Comparison of ENCODE assay signal across 1 cellular context in the genomic region with DNA sequence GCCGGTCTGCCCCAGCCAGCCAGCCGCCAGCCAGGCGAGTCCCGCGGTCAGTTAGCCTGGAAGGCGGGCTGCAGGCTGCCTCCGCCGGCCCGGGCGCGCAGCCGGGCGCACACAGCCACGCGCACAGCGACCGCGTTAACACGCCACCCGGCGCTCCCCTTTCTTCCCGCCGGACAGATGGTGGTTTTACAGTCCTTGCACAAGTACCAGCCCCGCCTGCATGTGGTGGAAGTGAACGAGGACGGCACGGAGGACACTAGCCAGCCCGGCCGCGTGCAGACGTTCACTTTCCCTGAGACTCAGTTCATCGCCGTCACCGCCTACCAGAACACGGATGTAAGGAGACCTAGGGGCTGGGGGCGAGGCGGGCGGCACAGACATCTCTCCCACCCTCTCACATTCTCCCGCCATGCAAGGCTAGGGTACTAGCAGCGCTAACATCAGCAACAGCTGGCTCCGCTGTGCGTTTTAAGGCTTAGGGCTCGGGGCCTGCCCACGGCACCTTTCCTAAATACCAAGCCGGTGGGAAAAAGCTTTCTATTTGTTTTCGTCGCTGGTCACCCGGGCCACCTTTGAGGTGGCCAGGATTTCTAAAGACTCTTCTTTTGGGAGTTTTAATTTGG.
TF ChIP-seq lines count a peak whose summit lies in the region.

No MANE protein-coding gene starts in this region.

TF ChIP-seq in HepG2, 621 proteins besides CTCF, POLR2A, EP300 and RAD21 (continued from another document and continues in another):
- TF ChIP-seq ATF7-NPFF (CRISPR knock-in tag; IDR thresholded peaks at IDR 0.05; ENCODE audit: low read depth) (peak; percentile 80), GPN1 (CRISPR knock-in tag; IDR thresholded peaks at IDR 0.05; ENCODE audit: borderline replicate concordance) (no peak), HDAC2 (CRISPR knock-in tag; IDR thresholded peaks at IDR 0.05) (no peak), SYNCRIP (IDR thresholded peaks at IDR 0.05; ENCODE audit: insufficient read depth, low read depth, low read length) (no peak), SAP130 (CRISPR knock-in tag; IDR thresholded peaks at IDR 0.05; ENCODE audit: low read depth) (no peak), ZNF337 (CRISPR knock-in tag; IDR thresholded peaks at IDR 0.05; ENCODE audit: borderline replicate concordance, low read depth) (no peak), NAIF1 (CRISPR knock-in tag; IDR thresholded peaks at IDR 0.05; ENCODE audit: borderline replicate concordance) (no peak), WIZ (CRISPR knock-in tag; IDR thresholded peaks at IDR 0.05) (no peak), ZNF75D (CRISPR knock-in tag; IDR thresholded peaks at IDR 0.05; ENCODE audit: borderline replicate concordance) (no peak), SP2 (CRISPR knock-in tag; IDR thresholded peaks at IDR 0.05) (no peak), HOXD1 (CRISPR knock-in tag; IDR thresholded peaks at IDR 0.05) (no peak), ETV5 (CRISPR knock-in tag; IDR thresholded peaks at IDR 0.05; ENCODE audit: borderline replicate concordance) (no peak), MTA1 (CRISPR knock-in tag; IDR thresholded peaks at IDR 0.05; ENCODE audit: borderline replicate concordance) (peak; percentile 68; the same call in 1 of the 2 replicates), ZFYVE20 (CRISPR knock-in tag; IDR thresholded peaks at IDR 0.05; ENCODE audit: borderline replicate concordance, low read depth) (no peak), ZEB1 (IDR thresholded peaks at IDR 0.05; ENCODE audit: insufficient replicate concordance, low read depth) (no peak), ARNTL (CRISPR knock-in tag; IDR thresholded peaks at IDR 0.05) (no peak), ZNF703 (CRISPR knock-in tag; IDR thresholded peaks at IDR 0.05; ENCODE audit: borderline replicate concordance) (no peak), GABPA (IDR thresholded peaks at IDR 0.05; ENCODE audit: low read depth, low read length) (no peak), GABPA (CRISPR knock-in tag; IDR thresholded peaks at IDR 0.05; ENCODE audit: low read depth) (no peak), ZNF780A (CRISPR knock-in tag; IDR thresholded peaks at IDR 0.05) (no peak), FIP1L1 (IDR thresholded peaks at IDR 0.05; ENCODE audit: borderline replicate concordance, insufficient read depth, low read depth, low read length) (no peak), BHLHE40 (IDR thresholded peaks at IDR 0.05; ENCODE audit: low read length) (no peak), ZNF180 (CRISPR knock-in tag; IDR thresholded peaks at IDR 0.05; ENCODE audit: borderline replicate concordance, low read depth) (no peak), ZNF83 (CRISPR knock-in tag; IDR thresholded peaks at IDR 0.05; ENCODE audit: borderline replicate concordance) (no peak), ZNF557 (CRISPR knock-in tag; IDR thresholded peaks at IDR 0.05) (no peak), SOX13 (IDR thresholded peaks at IDR 0.05) (no peak), SOX13 (CRISPR knock-in tag; conservative IDR thresholded peaks at IDR 0.05 in 1 of 2, IDR thresholded peaks at IDR 0.05 in 1 of 2) (no peak), HNRNPL (IDR thresholded peaks at IDR 0.05; ENCODE audit: low read depth, low read length) (no peak), ARNT2 (CRISPR knock-in tag; IDR thresholded peaks at IDR 0.05; ENCODE audit: low read depth) (0 out of 2 replicates have a peak, but pooled peaks have one; percentile 40), KAT2B (IDR thresholded peaks at IDR 0.05; ENCODE audit: borderline replicate concordance, low read depth, low read length) (no peak), ZFP1 (CRISPR knock-in tag; IDR thresholded peaks at IDR 0.05) (no peak), MIXL1 (CRISPR knock-in tag; IDR thresholded peaks at IDR 0.05) (no peak), ZNF709 (CRISPR knock-in tag; IDR thresholded peaks at IDR 0.05) (no peak), ZNF3 (CRISPR knock-in tag; IDR thresholded peaks at IDR 0.05) (no peak), ZNF326 (CRISPR knock-in tag; IDR thresholded peaks at IDR 0.05; ENCODE audit: borderline replicate concordance) (no peak)
- TF ChIP-seq, protein P1, sequence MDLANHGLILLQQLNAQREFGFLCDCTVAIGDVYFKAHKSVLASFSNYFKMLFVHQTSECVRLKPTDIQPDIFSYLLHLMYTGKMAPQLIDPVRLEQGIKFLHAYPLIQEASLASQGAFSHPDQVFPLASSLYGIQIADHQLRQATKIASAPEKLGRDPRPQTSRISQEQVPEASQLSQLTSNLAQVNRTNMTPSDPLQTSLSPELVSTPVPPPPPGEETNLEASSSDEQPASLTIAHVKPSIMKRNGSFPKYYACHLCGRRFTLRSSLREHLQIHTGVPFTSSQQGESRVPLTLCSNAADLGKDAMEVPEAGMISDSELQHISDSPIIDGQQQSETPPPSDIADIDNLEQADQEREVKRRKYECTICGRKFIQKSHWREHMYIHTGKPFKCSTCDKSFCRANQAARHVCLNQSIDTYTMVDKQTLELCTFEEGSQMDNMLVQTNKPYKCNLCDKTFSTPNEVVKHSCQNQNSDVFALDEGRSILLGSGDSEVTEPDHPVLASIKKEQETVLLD (CRISPR knock-in tag; IDR thresholded peaks at IDR 0.05; ENCODE audit: low read depth) = no peak
- TF ChIP-seq, protein P2, sequence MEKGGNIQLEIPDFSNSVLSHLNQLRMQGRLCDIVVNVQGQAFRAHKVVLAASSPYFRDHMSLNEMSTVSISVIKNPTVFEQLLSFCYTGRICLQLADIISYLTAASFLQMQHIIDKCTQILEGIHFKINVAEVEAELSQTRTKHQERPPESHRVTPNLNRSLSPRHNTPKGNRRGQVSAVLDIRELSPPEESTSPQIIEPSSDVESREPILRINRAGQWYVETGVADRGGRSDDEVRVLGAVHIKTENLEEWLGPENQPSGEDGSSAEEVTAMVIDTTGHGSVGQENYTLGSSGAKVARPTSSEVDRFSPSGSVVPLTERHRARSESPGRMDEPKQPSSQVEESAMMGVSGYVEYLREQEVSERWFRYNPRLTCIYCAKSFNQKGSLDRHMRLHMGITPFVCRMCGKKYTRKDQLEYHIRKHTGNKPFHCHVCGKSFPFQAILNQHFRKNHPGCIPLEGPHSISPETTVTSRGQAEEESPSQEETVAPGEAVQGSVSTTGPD (CRISPR knock-in tag; IDR thresholded peaks at IDR 0.05) = no peak
- TF ChIP-seq, protein P3, sequence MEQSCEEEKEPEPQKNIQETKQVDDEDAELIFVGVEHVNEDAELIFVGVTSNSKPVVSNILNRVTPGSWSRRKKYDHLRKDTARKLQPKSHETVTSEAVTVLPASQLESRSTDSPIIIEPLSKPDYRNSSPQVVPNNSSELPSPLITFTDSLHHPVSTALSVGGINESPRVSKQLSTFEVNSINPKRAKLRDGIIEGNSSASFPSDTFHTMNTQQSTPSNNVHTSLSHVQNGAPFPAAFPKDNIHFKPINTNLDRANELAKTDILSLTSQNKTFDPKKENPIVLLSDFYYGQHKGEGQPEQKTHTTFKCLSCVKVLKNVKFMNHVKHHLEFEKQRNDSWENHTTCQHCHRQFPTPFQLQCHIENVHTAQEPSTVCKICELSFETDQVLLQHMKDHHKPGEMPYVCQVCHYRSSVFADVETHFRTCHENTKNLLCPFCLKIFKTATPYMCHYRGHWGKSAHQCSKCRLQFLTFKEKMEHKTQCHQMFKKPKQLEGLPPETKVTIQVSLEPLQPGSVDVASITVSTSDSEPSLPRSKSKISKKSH (CRISPR knock-in tag; IDR thresholded peaks at IDR 0.05; ENCODE audit: borderline replicate concordance) = peak; percentile 33; the same call in 1 of the 2 replicates
- TF ChIP-seq, protein P4, sequence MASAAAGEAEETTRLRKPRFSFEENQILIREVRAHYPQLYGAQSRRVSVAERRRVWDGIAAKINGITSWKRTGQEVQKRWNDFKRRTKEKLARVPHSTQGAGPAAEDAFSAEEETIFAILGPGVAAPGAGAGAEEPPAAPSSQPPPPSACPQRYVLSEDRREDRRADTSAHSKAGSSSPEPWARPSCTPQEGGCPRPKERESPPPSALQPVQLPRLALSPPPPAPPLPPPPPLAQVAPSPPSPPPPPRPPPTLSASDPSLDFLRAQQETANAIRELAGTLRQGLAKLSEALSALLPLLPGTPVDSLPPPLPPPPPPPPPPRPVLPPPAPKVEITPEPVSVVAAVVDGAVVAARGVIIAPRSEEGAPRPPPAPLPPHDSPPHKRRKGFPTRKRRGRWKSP (CRISPR knock-in tag; IDR thresholded peaks at IDR 0.05) = peak; percentile 92
- TF ChIP-seq, protein P5, sequence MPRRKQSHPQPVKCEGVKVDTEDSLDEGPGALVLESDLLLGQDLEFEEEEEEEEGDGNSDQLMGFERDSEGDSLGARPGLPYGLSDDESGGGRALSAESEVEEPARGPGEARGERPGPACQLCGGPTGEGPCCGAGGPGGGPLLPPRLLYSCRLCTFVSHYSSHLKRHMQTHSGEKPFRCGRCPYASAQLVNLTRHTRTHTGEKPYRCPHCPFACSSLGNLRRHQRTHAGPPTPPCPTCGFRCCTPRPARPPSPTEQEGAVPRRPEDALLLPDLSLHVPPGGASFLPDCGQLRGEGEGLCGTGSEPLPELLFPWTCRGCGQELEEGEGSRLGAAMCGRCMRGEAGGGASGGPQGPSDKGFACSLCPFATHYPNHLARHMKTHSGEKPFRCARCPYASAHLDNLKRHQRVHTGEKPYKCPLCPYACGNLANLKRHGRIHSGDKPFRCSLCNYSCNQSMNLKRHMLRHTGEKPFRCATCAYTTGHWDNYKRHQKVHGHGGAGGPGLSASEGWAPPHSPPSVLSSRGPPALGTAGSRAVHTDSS (CRISPR knock-in tag; conservative IDR thresholded peaks at IDR 0.05) = no peak
- TF ChIP-seq, protein P6, sequence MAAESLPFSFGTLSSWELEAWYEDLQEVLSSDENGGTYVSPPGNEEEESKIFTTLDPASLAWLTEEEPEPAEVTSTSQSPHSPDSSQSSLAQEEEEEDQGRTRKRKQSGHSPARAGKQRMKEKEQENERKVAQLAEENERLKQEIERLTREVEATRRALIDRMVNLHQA (CRISPR knock-in tag; IDR thresholded peaks at IDR 0.05) = no peak
- TF ChIP-seq, protein P7, sequence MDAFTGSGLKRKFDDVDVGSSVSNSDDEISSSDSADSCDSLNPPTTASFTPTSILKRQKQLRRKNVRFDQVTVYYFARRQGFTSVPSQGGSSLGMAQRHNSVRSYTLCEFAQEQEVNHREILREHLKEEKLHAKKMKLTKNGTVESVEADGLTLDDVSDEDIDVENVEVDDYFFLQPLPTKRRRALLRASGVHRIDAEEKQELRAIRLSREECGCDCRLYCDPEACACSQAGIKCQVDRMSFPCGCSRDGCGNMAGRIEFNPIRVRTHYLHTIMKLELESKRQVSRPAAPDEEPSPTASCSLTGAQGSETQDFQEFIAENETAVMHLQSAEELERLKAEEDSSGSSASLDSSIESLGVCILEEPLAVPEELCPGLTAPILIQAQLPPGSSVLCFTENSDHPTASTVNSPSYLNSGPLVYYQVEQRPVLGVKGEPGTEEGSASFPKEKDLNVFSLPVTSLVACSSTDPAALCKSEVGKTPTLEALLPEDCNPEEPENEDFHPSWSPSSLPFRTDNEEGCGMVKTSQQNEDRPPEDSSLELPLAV (CRISPR knock-in tag; conservative IDR thresholded peaks at IDR 0.05; ENCODE audit: low read depth) = no peak
- TF ChIP-seq, protein P8, sequence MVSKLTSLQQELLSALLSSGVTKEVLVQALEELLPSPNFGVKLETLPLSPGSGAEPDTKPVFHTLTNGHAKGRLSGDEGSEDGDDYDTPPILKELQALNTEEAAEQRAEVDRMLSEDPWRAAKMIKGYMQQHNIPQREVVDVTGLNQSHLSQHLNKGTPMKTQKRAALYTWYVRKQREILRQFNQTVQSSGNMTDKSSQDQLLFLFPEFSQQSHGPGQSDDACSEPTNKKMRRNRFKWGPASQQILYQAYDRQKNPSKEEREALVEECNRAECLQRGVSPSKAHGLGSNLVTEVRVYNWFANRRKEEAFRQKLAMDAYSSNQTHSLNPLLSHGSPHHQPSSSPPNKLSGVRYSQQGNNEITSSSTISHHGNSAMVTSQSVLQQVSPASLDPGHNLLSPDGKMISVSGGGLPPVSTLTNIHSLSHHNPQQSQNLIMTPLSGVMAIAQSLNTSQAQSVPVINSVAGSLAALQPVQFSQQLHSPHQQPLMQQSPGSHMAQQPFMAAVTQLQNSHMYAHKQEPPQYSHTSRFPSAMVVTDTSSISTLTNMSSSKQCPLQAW (CRISPR knock-in tag; IDR thresholded peaks at IDR 0.05) = no peak
- TF ChIP-seq, protein P9, sequence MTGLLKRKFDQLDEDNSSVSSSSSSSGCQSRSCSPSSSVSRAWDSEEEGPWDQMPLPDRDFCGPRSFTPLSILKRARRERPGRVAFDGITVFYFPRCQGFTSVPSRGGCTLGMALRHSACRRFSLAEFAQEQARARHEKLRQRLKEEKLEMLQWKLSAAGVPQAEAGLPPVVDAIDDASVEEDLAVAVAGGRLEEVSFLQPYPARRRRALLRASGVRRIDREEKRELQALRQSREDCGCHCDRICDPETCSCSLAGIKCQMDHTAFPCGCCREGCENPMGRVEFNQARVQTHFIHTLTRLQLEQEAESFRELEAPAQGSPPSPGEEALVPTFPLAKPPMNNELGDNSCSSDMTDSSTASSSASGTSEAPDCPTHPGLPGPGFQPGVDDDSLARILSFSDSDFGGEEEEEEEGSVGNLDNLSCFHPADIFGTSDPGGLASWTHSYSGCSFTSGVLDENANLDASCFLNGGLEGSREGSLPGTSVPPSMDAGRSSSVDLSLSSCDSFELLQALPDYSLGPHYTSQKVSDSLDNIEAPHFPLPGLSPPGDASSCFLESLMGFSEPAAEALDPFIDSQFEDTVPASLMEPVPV (CRISPR knock-in tag; IDR thresholded peaks at IDR 0.05) = peak; percentile 74
- TF ChIP-seq, protein P10, sequence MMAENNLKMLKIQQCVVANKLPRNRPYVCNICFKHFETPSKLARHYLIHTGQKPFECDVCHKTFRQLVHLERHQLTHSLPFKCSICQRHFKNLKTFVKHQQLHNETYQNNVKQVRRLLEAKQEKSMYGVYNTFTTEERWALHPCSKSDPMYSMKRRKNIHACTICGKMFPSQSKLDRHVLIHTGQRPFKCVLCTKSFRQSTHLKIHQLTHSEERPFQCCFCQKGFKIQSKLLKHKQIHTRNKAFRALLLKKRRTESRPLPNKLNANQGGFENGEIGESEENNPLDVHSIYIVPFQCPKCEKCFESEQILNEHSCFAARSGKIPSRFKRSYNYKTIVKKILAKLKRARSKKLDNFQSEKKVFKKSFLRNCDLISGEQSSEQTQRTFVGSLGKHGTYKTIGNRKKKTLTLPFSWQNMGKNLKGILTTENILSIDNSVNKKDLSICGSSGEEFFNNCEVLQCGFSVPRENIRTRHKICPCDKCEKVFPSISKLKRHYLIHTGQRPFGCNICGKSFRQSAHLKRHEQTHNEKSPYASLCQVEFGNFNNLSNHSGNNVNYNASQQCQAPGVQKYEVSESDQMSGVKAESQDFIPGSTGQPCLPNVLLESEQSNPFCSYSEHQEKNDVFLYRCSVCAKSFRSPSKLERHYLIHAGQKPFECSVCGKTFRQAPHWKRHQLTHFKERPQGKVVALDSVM (CRISPR knock-in tag; IDR thresholded peaks at IDR 0.05) = no peak
- TF ChIP-seq, protein P11, sequence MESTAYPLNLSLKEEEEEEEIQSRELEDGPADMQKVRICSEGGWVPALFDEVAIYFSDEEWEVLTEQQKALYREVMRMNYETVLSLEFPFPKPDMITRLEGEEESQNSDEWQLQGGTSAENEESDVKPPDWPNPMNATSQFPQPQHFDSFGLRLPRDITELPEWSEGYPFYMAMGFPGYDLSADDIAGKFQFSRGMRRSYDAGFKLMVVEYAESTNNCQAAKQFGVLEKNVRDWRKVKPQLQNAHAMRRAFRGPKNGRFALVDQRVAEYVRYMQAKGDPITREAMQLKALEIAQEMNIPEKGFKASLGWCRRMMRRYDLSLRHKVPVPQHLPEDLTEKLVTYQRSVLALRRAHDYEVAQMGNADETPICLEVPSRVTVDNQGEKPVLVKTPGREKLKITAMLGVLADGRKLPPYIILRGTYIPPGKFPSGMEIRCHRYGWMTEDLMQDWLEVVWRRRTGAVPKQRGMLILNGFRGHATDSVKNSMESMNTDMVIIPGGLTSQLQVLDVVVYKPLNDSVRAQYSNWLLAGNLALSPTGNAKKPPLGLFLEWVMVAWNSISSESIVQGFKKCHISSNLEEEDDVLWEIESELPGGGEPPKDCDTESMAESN (CRISPR knock-in tag; conservative IDR thresholded peaks at IDR 0.05) = peak; percentile 41; the same call in 1 of the 2 replicates
